ENCODE assay signal across 8 cellular contexts in the genomic region with DNA sequence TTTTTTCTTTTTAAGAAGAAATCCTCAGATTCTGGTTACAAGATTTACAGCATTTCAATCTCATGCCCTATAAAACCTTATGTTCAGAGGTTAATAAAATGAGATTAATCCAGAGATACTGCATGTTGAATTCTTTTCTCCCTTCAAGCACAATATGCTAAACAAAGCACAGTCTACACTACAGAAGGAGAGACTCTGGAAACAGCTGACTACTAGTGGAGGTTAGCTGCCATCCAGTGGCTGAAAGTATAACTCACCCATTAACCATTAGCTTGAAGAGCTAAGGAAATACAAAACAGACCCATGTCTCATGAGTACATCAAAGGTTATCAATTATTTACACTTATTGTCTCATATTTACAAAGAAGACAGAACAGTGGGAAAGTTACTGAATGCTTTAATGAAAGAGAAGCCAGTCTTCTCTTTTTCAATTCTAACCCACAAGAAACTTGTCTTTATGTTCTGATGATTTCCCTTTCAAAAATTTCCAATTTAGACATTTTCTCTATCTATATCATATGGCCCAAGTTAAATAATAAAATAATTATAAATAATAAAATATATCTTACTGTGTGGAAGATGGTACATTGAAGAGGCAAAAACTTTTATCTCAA. TPM values are rescaled to one million over a fixed set of nuclear protein-coding genes. Genes with fewer than 3 reads are reported as not detected.
DNase-seq lines count a peak whose midpoint lies in the region; ATAC-seq and TF ChIP-seq lines count a peak whose summit lies in the region.

No MANE protein-coding gene starts in this region.

- no peak overlapping the region for H3K4me3 Mint-ChIP-seq in immature natural killer cell

- no peaks in the 10 kb centered on the region for H3K9me3 Mint-ChIP-seq in immature natural killer cell

- H3K27ac ChIP-seq in AG04450 (ENCODE audit: low read depth, low read length) = no peak overlapping the region
- H3K27ac ChIP-seq in SK-N-MC = no peak overlapping the region

- H3K27me3 ChIP-seq in AG04450 (ENCODE audit: control insufficient read depth, insufficient read depth, low read length) = no peaks in the 10 kb centered on the region

- H3K27me3 Mint-ChIP-seq in immature natural killer cell (ENCODE audit: low read depth in 3 of 3) = peaks cover 0 to 4% (median 2%) of the 10 kb centered on the region in 3 donors

- peak; percentile 32 for DNase-seq in AG04450 (ENCODE audit: low read depth, low spot score)
- DNase-seq in NCI-H1048 (lab: John Stamatoyannopoulos, UW) = peak; percentile 28
- DNase-seq in SK-N-MC (ENCODE audit: low read depth, low spot score) = peak; percentile 24
- DNase-seq in fibroblast of the conjunctiva (ENCODE audit: low read depth) = peak; percentile 32
- peak; percentile 4 for DNase-seq in pulmonary artery endothelial cell (ENCODE audit: low read depth, low spot score)
- DNase-seq in immature natural killer cell = no peak

- CTCF ChIA-PET in AG04450 (lab: Charles Lee) = interaction anchor here (0.6 to 1.6 kb wide), 20 partner anchors 8 to 692 kb away, joined by 3 to 9 read pairs (median 3); a partner anchor contains a TSS

- ATAC-seq in GM18499 (IDR thresholded peaks at IDR 0.05; ENCODE audit: insufficient read depth, unreplicated experiment) (peak; percentile 95), HG02763 (IDR thresholded peaks at IDR 0.05; ENCODE audit: unreplicated experiment) (peak; percentile 95)

- H3K9me3 ChIP-seq in AG04450 (ENCODE audit: control insufficient read depth, insufficient read depth, low read length) (no peaks in the 10 kb centered on the region), SK-N-MC (ENCODE audit: low read depth, low read length) (no peaks in the 10 kb centered on the region)

- H3K4me3 ChIP-seq in AG04450 (ENCODE audit: low read depth, low read length) (no peak overlapping the region), SK-N-MC (no peak overlapping the region)

- H3K27ac Mint-ChIP-seq in immature natural killer cell = no peak overlapping the region

- POLR2A ChIA-PET in AG04450 (lab: Yijun Ruan, JAX) = no interaction called here

- no peaks in the 10 kb centered on the region for H3K36me3 ChIP-seq in SK-N-MC (ENCODE audit: insufficient read depth, low read length)

- peak; percentile 77 for TF ChIP-seq CTCF in AG04450 (IDR thresholded peaks at IDR 0.05; ENCODE audit: low read depth, low read length)

- H3K36me3 Mint-ChIP-seq in immature natural killer cell = no peaks in the 10 kb centered on the region

- H3K4me1 Mint-ChIP-seq in immature natural killer cell = peaks cover 0 to 2% of the 10 kb centered on the region in 2 donors

- no peak overlapping the region for H3K9ac ChIP-seq in SK-N-MC (ENCODE audit: insufficient read length)

RNA-seq across cellular contexts. Expression of a gene that starts 12.7 kb away (rescaled TPM):
- 9.9 and 12.4 TPM in 2 replicates for polyA plus RNA-seq in AG04450 (2011; rRNA removed)
- polyA minus RNA-seq in AG04450 (2011; rRNA and poly(A)+ RNA removed) = 25.4 and 31.5 TPM in 2 replicates
- 0.07 and 0.49 TPM in 2 replicates for total RNA-seq in pulmonary artery endothelial cell
- not detected for polyA plus RNA-seq in immature natural killer cell

Comparison
In these comparisons a context has a peak if more than half of its experiments do, and no peak if none do; other contexts are left out.
1. DNase-seq: peak in AG04450 (single experiment), NCI-H1048 (single experiment), SK-N-MC (single experiment), fibroblast of the conjunctiva (single experiment) and pulmonary artery endothelial cell (single experiment); none in immature natural killer cell (0 of 3).
2. RNA of a gene that starts 12.7 kb away (polyA plus RNA-seq): 9.9 to 12.4 TPM in AG04450; not detected in immature natural killer cell; every median in the first group is over 10 times any median in the second.